15 cellular contexts compared by ENCODE assay signal in the genomic region with DNA sequence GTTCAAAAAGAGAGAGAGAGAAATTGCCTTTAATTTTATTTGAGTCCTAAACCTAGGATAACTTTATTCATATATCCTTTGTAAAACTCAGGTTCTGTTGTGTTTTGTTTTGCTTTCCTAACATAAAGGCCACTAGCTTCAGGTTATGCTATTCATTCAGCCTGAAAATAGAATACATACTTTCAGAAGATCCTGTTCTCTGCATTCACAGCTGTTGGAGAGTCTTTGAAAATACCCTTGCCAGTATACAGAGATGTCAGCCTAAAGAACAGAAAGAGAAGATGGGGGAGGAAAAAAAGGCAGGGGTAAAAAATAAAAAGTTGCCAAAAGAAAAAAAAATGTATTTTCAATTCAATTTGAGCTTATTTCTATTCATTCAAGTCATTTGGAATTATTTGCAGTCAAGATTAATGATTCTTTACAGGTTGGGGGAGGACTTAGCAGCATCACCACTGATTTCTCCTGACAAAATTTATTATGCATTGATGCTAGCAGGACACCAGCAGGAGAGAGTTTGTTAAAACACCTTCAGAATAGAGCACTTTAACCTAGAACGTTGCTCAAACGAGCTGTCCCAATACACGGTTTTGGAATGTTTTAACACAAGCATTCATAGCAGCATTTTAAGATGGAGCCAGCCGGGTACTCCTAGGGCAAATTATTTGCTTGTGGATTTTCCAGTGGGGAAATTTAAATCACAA.
DNase-seq lines count a peak whose midpoint lies in the region; ATAC-seq and TF ChIP-seq lines count a peak whose summit lies in the region.
"Had no signal": no experiment of that assay in that cellular context is flagged by ENCODE, and none has a peak within 500 bp of the region (broad histone marks: within the 10 kb centered on the region; RNA-seq: fewer than 3 reads in every experiment).

No MANE protein-coding gene starts in this region.

- H3K9me3 Mint-ChIP-seq in activated CD4-positive, alpha-beta T cell treated with anti-CD3 and anti-CD28 coated beads for 36 hours (ENCODE audit: low read depth), result no peaks in the 10 kb centered on the region
- no peaks in the 10 kb centered on the region for H3K9me3 Mint-ChIP-seq in activated T-cell treated with anti-CD3 and anti-CD28 coated beads, Interleukin-2, amount 50 U/mL, for 4 hours
- H3K9me3 Mint-ChIP-seq: natural killer cell; stimulated activated effector memory CD8-positive, alpha-beta T cell treated with anti-CD3 and anti-CD28 coated beads, Interleukin-12 subunit alpha, Interleukin-12 subunit beta, amount 100 ng/mL, for 72 hours had no signal

- H3K4me1 Mint-ChIP-seq in activated CD4-positive, alpha-beta T cell treated with anti-CD3 and anti-CD28 coated beads for 36 hours, result no peaks in the 10 kb centered on the region
- H3K4me1 Mint-ChIP-seq in activated T-cell treated with anti-CD3 and anti-CD28 coated beads, Interleukin-2, amount 50 U/mL, for 4 hours (ENCODE audit: low read depth), result no peaks in the 10 kb centered on the region
- H3K4me1 Mint-ChIP-seq: natural killer cell; stimulated activated effector memory CD8-positive, alpha-beta T cell treated with anti-CD3 and anti-CD28 coated beads, Interleukin-12 subunit alpha, Interleukin-12 subunit beta, amount 100 ng/mL, for 72 hours had no signal

- no peaks in the 10 kb centered on the region for H4K20me1 ChIP-seq in osteoblast (ENCODE audit: insufficient read depth, low read length)

- no peak overlapping the region for H3K4me2 ChIP-seq in osteoblast (ENCODE audit: insufficient read depth, low read length)

- POLR2A ChIA-PET in activated CD4-positive, alpha-beta T cell treated with anti-CD3 and anti-CD28 coated beads for 36 hours (lab: Charles Lee), result interaction anchor here (0.6 kb wide), 1 partner anchor 64 kb away, joined by 4 read pairs; no protein-coding TSS in a partner anchor

- CTCF ChIA-PET in activated CD4-positive, alpha-beta T cell treated with anti-CD3 and anti-CD28 coated beads for 36 hours (lab: Charles Lee), result interaction anchor here (0.9 to 1.2 kb wide), 3 partner anchors 9 to 15 kb away, joined by 3 read pairs; no protein-coding TSS in a partner anchor

- intact Hi-C loops in activated CD4-positive, alpha-beta T cell treated with anti-CD3 and anti-CD28 coated beads for 36 hours (cut with DNase I, micrococcal nuclease), result no loop called here

- no peak for TF ChIP-seq POLR2A in GM18505 (IDR thresholded peaks at IDR 0.05; ENCODE audit: borderline replicate concordance, extremely low read depth, insufficient read depth, insufficient read length)

- H3K36me3 ChIP-seq in osteoblast (ENCODE audit: insufficient read depth, low read length), result no peaks in the 10 kb centered on the region
- H3K36me3 ChIP-seq: right atrium auricular region had no signal

- ATAC-seq in GM18505 (IDR thresholded peaks at IDR 0.05; ENCODE audit: unreplicated experiment), result peak; percentile 62
- ATAC-seq in GM19438 (IDR thresholded peaks at IDR 0.05; ENCODE audit: low read depth, unreplicated experiment), result peak; percentile 64
- ATAC-seq in HG02678 (IDR thresholded peaks at IDR 0.05; ENCODE audit: unreplicated experiment), result peak; percentile 64
- peak; percentile 36 for ATAC-seq in HG03469 (IDR thresholded peaks at IDR 0.05; ENCODE audit: unreplicated experiment)
- no peak for ATAC-seq in activated CD4-positive, alpha-beta T cell treated with anti-CD3 and anti-CD28 coated beads for 36 hours
- ATAC-seq in activated T-cell treated with anti-CD3 and anti-CD28 coated beads, Interleukin-2, amount 50 U/mL, for 4 hours, result no peak
- ATAC-seq: natural killer cell; stimulated activated effector memory CD8-positive, alpha-beta T cell treated with anti-CD3 and anti-CD28 coated beads, Interleukin-12 subunit alpha, Interleukin-12 subunit beta, amount 100 ng/mL, for 72 hours had no signal

- no peak for TF ChIP-seq CTCF in osteoblast (IDR thresholded peaks at IDR 0.05; ENCODE audit: extremely low read depth, low read depth, low read length)

- no peak overlapping the region for H3K4me3 ChIP-seq in osteoblast (ENCODE audit: insufficient read depth, low read length)
- H3K4me3 ChIP-seq: right atrium auricular region had no signal

- H3K27ac ChIP-seq in osteoblast (ENCODE audit: low read depth, low read length), result no peak overlapping the region
- H3K27ac ChIP-seq: right atrium auricular region had no signal

- H3K9me3 ChIP-seq in osteoblast (ENCODE audit: low read depth, low read length), result no peaks in the 10 kb centered on the region
- H3K9me3 ChIP-seq: right atrium auricular region had no signal

- H3K79me2 ChIP-seq in osteoblast (ENCODE audit: insufficient read depth, low read length), result no peaks in the 10 kb centered on the region

- no peaks in the 10 kb centered on the region for H3K27me3 ChIP-seq in osteoblast (ENCODE audit: insufficient read depth, low read length)
- H3K27me3 ChIP-seq: right atrium auricular region had no signal

- DNase-seq in activated CD4-positive, alpha-beta T cell treated with anti-CD3 and anti-CD28 coated beads for 36 hours, result no peak
- DNase-seq in osteoblast (ENCODE audit: insufficient read length, low spot score, missing footprints) (no peak), ACHN (no peak)
- DNase-seq in activated T-cell treated with anti-CD3 and anti-CD28 coated beads, Interleukin-2, amount 50 U/mL, for 4 hours, result no peak
- DNase-seq: activated CD4-positive, alpha-beta T cell treated with anti-CD3 and anti-CD28 coated beads, Interleukin-2, amount 50 U/mL, for 48 hours; natural killer cell; NCI-H748 treated with DMSO at 0.1 percent for 48 hours; Right ventricle myocardium superior; stimulated activated CD4-positive, alpha-beta T cell treated with anti-CD3 and anti-CD28 coated beads, Interleukin-4, amount 100 ng/mL, for 24 hours had no signal

- H3K4me3 Mint-ChIP-seq in activated CD4-positive, alpha-beta T cell treated with anti-CD3 and anti-CD28 coated beads for 36 hours, result no peak overlapping the region
- no peak overlapping the region for H3K4me3 Mint-ChIP-seq in activated T-cell treated with anti-CD3 and anti-CD28 coated beads, Interleukin-2, amount 50 U/mL, for 4 hours
- H3K4me3 Mint-ChIP-seq: natural killer cell; stimulated activated effector memory CD8-positive, alpha-beta T cell treated with anti-CD3 and anti-CD28 coated beads, Interleukin-12 subunit alpha, Interleukin-12 subunit beta, amount 100 ng/mL, for 72 hours had no signal

- H3K27me3 Mint-ChIP-seq in activated CD4-positive, alpha-beta T cell treated with anti-CD3 and anti-CD28 coated beads for 36 hours, result peaks cover 2% of the 10 kb centered on the region
- H3K27me3 Mint-ChIP-seq in activated T-cell treated with anti-CD3 and anti-CD28 coated beads, Interleukin-2, amount 50 U/mL, for 4 hours (ENCODE audit: low read depth), result peaks cover 15% of the 10 kb centered on the region

- H3K4me1 ChIP-seq in osteoblast (ENCODE audit: insufficient read depth, low read length), result no peaks in the 10 kb centered on the region
- H3K4me1 ChIP-seq: right atrium auricular region had no signal

- H3K27ac Mint-ChIP-seq in activated CD4-positive, alpha-beta T cell treated with anti-CD3 and anti-CD28 coated beads for 36 hours, result no peak overlapping the region
- H3K27ac Mint-ChIP-seq: natural killer cell; stimulated activated effector memory CD8-positive, alpha-beta T cell treated with anti-CD3 and anti-CD28 coated beads, Interleukin-12 subunit alpha, Interleukin-12 subunit beta, amount 100 ng/mL, for 72 hours had no signal

- H2AFZ ChIP-seq in osteoblast (ENCODE audit: low read length), result no peak overlapping the region

- H3K36me3 Mint-ChIP-seq in activated CD4-positive, alpha-beta T cell treated with anti-CD3 and anti-CD28 coated beads for 36 hours (ENCODE audit: low read depth), result no peaks in the 10 kb centered on the region
- H3K36me3 Mint-ChIP-seq in activated T-cell treated with anti-CD3 and anti-CD28 coated beads, Interleukin-2, amount 50 U/mL, for 4 hours (ENCODE audit: insufficient read depth), result no peaks in the 10 kb centered on the region
- H3K36me3 Mint-ChIP-seq: natural killer cell; stimulated activated effector memory CD8-positive, alpha-beta T cell treated with anti-CD3 and anti-CD28 coated beads, Interleukin-12 subunit alpha, Interleukin-12 subunit beta, amount 100 ng/mL, for 72 hours had no signal

- in situ Hi-C loops in ACHN (cut with HindIII; ENCODE audit: low pct_ligation_motif_present, low pct_unique_long_range_greater_than_20kb, low sequenced_read_pairs), result no loop called here

Comparison
In these comparisons a context has a peak if more than half of its experiments do, and no peak if none do; other contexts are left out.
1. ATAC-seq: peak in GM18505 (single experiment), GM19438 (single experiment), HG02678 (single experiment) and HG03469 (single experiment); none in activated CD4-positive, alpha-beta T cell treated with anti-CD3 and anti-CD28 coated beads for 36 hours (single experiment) and activated T-cell treated with anti-CD3 and anti-CD28 coated beads, Interleukin-2, amount 50 U/mL, for 4 hours (0 of 2).